In the genomic region with DNA sequence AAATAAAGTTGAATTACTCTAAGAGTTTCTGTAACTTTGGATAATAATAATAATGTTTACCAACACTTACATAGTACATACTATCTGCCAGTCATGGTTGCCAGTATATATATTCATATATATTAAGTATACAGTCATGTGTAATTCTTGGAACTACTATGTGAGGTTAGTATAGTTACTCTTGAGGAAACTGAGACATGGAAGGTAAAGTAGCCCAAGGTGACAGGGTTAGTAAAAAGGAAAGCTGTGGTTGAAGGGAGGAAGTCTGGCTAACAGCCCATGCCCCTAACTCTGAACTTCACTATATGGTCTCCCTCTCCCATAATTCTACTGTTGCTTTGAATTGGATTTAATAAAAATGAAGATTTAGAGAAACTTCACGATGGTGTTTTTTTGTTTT, we compare ENCODE assay signal across 20 cellular contexts. TPM values are rescaled to one million over a fixed set of nuclear protein-coding genes. Genes with fewer than 3 reads are reported as not detected.
DNase-seq lines count a peak whose midpoint lies in the region; ATAC-seq lines count a peak whose summit lies in the region.
"Had no signal": no experiment of that assay in that cellular context is flagged by ENCODE, and none has a peak within 500 bp of the region (broad histone marks: within the 10 kb centered on the region; RNA-seq: fewer than 3 reads in every experiment).

No MANE protein-coding gene starts in this region.

- H3K36me3 Mint-ChIP-seq in activated T-cell treated with anti-CD3 and anti-CD28 coated beads, Interleukin-2, amount 50 U/mL, for 72 hours (ENCODE audit: insufficient read depth in 2 of 2) = peaks cover 3 to 4% of the 10 kb centered on the region in 2 donors
- H3K36me3 Mint-ChIP-seq in stimulated activated naive B cell treated with anti-CD40 and anti-IgM and Interleukin-4, amounts not matched to agents 10 μg/mL and 1 μg/mL and 100 μg/mL, for 72 hours = peaks cover 17 to 29% of the 10 kb centered on the region in 2 donors

- no peak for DNase-seq in activated T-cell treated with anti-CD3 and anti-CD28 coated beads, Interleukin-2, amount 50 U/mL, for 72 hours
- no peak for DNase-seq in activated T-cell treated with anti-CD3 and anti-CD28 coated beads, Interleukin-2, amount 50 U/mL, for 1 hour
- no peak for DNase-seq in stimulated activated naive B cell treated with anti-CD40 and anti-IgM and Interleukin-4, amounts not matched to agents 10 μg/mL and 1 μg/mL and 100 μg/mL, for 72 hours
- DNase-seq in HCEC 1CT = no peak
- DNase-seq in head of caudate nucleus = no peak
- DNase-seq in AG08395 (ENCODE audit: low spot score) = no peak
- DNase-seq: ACHN; activated CD4-positive, alpha-beta T cell treated with anti-CD3 and anti-CD28 coated beads for 48 hours; CD4-positive, alpha-beta memory T cell; cerebellar nuclear complex; DND-41; effector memory CD4-positive, alpha-beta T cell; hippocampal formation; IMR-90; NCI-H2107; NCI-H526 treated with DMSO at 0.1 percent for 48 hours; T1000 had no signal

- peaks cover 52% of the 10 kb centered on the region for H3K4me1 Mint-ChIP-seq in activated T-cell treated with anti-CD3 and anti-CD28 coated beads, Interleukin-2, amount 50 U/mL, for 72 hours (ENCODE audit: low read depth)
- H3K4me1 Mint-ChIP-seq in stimulated activated naive B cell treated with anti-CD40 and anti-IgM and Interleukin-4, amounts not matched to agents 10 μg/mL and 1 μg/mL and 100 μg/mL, for 72 hours = peaks cover 11 to 30% of the 10 kb centered on the region in 2 donors
- H3K4me1 Mint-ChIP-seq: neural progenitor cell had no signal

- no peaks in the 10 kb centered on the region for H3K9me3 Mint-ChIP-seq in activated T-cell treated with anti-CD3 and anti-CD28 coated beads, Interleukin-2, amount 50 U/mL, for 72 hours
- H3K9me3 Mint-ChIP-seq in stimulated activated naive B cell treated with anti-CD40 and anti-IgM and Interleukin-4, amounts not matched to agents 10 μg/mL and 1 μg/mL and 100 μg/mL, for 72 hours = peaks cover 0 to 2% of the 10 kb centered on the region in 2 donors
- H3K9me3 Mint-ChIP-seq: CD4-positive, alpha-beta memory T cell; neural progenitor cell had no signal

- peak; percentile 71 to 73 for ATAC-seq in activated T-cell treated with anti-CD3 and anti-CD28 coated beads, Interleukin-2, amount 50 U/mL, for 72 hours (replicated peaks in 1 of 2)
- ATAC-seq in GM21619 (IDR thresholded peaks at IDR 0.05; ENCODE audit: unreplicated experiment) (peak; percentile 45), HG03095 (IDR thresholded peaks at IDR 0.05; ENCODE audit: unreplicated experiment) (peak; percentile 53)
- ATAC-seq in stimulated activated naive B cell treated with anti-CD40 and anti-IgM and Interleukin-4, amounts not matched to agents 10 μg/mL and 1 μg/mL and 100 μg/mL, for 72 hours (replicated peaks) = peak; percentile 45 to 71

- intact Hi-C loops in head of caudate nucleus (cut with DNase I) = loop anchor here (10.0 kb wide), 1 partner anchor 990 kb away; no protein-coding TSS in a partner anchor

- no peak overlapping the region for H3K27ac Mint-ChIP-seq in activated T-cell treated with anti-CD3 and anti-CD28 coated beads, Interleukin-2, amount 50 U/mL, for 72 hours
- no peak overlapping the region for H3K27ac Mint-ChIP-seq in stimulated activated naive B cell treated with anti-CD40 and anti-IgM and Interleukin-4, amounts not matched to agents 10 μg/mL and 1 μg/mL and 100 μg/mL, for 72 hours
- H3K27ac Mint-ChIP-seq: neural progenitor cell had no signal

- peak overlapping the region in 1 of 2 donors; percentile 74 for H3K4me3 Mint-ChIP-seq in activated T-cell treated with anti-CD3 and anti-CD28 coated beads, Interleukin-2, amount 50 U/mL, for 72 hours
- H3K4me3 Mint-ChIP-seq in stimulated activated naive B cell treated with anti-CD40 and anti-IgM and Interleukin-4, amounts not matched to agents 10 μg/mL and 1 μg/mL and 100 μg/mL, for 72 hours = no peak overlapping the region
- H3K4me3 Mint-ChIP-seq: neural progenitor cell had no signal

- H3K27me3 Mint-ChIP-seq in activated T-cell treated with anti-CD3 and anti-CD28 coated beads, Interleukin-2, amount 50 U/mL, for 72 hours (ENCODE audit: low read depth) = no peaks in the 10 kb centered on the region
- H3K27me3 Mint-ChIP-seq in stimulated activated naive B cell treated with anti-CD40 and anti-IgM and Interleukin-4, amounts not matched to agents 10 μg/mL and 1 μg/mL and 100 μg/mL, for 72 hours = no peaks in the 10 kb centered on the region
- H3K27me3 Mint-ChIP-seq: CD4-positive, alpha-beta memory T cell had no signal

RNA-seq across cellular contexts. Expression of a gene that starts 24.9 kb away (rescaled TPM):
- 1 to 10 TPM; 7.7 to 8.0 TPM for total RNA-seq in activated T-cell treated with anti-CD3 and anti-CD28 coated beads, Interleukin-2, amount 50 U/mL, for 72 hours
